Comparison of ENCODE assay signal across 17 cellular contexts in the genomic region with DNA sequence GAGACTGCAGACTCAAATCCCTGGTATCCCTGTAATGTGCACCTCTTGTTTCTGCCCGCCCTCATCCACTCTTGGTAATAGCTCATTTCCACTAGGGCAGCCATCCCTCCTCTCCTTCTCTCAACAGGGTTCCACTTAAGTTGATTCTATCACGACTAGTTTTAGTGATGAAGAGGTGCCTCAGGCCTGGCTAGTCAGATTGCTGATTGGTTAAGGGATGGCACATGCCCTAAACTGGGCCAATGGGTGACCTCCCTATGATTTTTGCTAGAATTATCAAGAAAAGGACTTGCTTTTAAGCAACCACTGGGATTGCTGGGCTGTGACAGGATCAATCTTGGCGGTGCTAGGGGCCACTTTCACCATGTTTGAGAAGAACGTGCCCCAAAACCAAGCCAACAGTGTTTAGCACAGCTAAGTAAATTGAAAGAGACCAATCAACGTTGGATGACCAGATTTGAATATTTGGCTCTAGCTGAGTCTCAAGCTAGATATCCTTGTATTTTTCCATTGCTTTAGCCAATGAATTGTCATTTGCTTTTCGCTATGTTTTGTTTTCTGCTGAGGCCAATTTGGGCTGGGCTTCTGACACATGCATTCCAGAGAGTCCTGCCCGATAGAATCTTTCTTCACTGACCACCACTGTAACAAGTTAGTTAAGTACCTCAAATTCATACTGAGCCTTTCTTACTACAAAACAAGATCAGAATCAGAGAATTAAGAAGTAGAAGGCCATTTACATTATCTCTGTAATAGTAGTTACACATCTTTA.
A peak's percentile ranks its signal among the peaks of the same experiment; 100 is the strongest.
DNase-seq lines count a peak whose midpoint lies in the region; ATAC-seq and TF ChIP-seq lines count a peak whose summit lies in the region.
"Had no signal": no experiment of that assay in that cellular context is flagged by ENCODE, and none has a peak within 500 bp of the region (broad histone marks: within the 10 kb centered on the region; RNA-seq: fewer than 3 reads in every experiment).

No MANE protein-coding gene starts in this region.

- H3K4ac ChIP-seq in trophoblast cell (ENCODE audit: low read depth, low read length), result no peak overlapping the region

- ATAC-seq in HG03159 (IDR thresholded peaks at IDR 0.05; ENCODE audit: unreplicated experiment), result no peak

- H2BK120ac ChIP-seq in trophoblast cell (ENCODE audit: insufficient read depth, low read length, poor library complexity), result no peak overlapping the region

- H3K14ac ChIP-seq in trophoblast cell (ENCODE audit: low read length), result no peak overlapping the region

- H4K12ac ChIP-seq in trophoblast cell (ENCODE audit: low read depth, low read length), result no peak overlapping the region

- H3K4me2 ChIP-seq in trophoblast cell (ENCODE audit: low read length), result no peak overlapping the region

- WGBS in adrenal gland, 4 donors, result 52 to 59% (median 53%) methylated on average over 7 of the region's 7 CpGs
- WGBS in trophoblast cell (ENCODE audit: extremely low coverage, insufficient coverage, insufficient read length), result no CpG with 5 or more reads among the region's 7 CpGs

- H3K27ac ChIP-seq in adrenal gland (peak overlapping the region; percentile 5 to 90 (median 77)), trophoblast cell (ENCODE audit: low read depth, low read length) (no peak overlapping the region)
- H3K27ac ChIP-seq: parathyroid adenoma had no signal

- H2BK5ac ChIP-seq in trophoblast cell (ENCODE audit: low read depth, low read length, poor library complexity), result no peak overlapping the region

- H2AK5ac ChIP-seq in trophoblast cell (ENCODE audit: low read length), result no peak overlapping the region

- H3K27me3 ChIP-seq in adrenal gland, result no peaks in the 10 kb centered on the region
- no peaks in the 10 kb centered on the region for H3K27me3 ChIP-seq in trophoblast cell (ENCODE audit: insufficient read depth, low read length)

- peak; percentile 84 for DNase-seq in GM03348 (ENCODE audit: low spot score)
- DNase-seq in adrenal gland, result peak in 6 of 7 donors; percentile 58 to 77 (median 65)
- peak; percentile 92 for DNase-seq in fibroblast of the aortic adventitia (ENCODE audit: low read depth)
- peak; percentile 10 to 74 for DNase-seq in trophoblast cell
- no peak for DNase-seq in GM13977 (ENCODE audit: low spot score)
- DNase-seq in mucosa of gallbladder (ENCODE audit: low spot score), result no peak
- DNase-seq in NCI-H510A (lab: John Stamatoyannopoulos, UW), result no peak
- DNase-seq: activated CD4-positive, alpha-beta T cell treated with anti-CD3 and anti-CD28 coated beads for 48 hours; activated T-cell treated with anti-CD3 and anti-CD28 coated beads, Interleukin-2, amount 50 U/mL, for 24 hours; GF-D8; hippocampal formation; MV-4-11; stimulated activated CD4-positive, alpha-beta T cell treated with anti-CD3 and anti-CD28 coated beads, Interleukin-1b, Interleukin-23, amount 100 ng/mL, for 48 hours; T-helper 1 cell had no signal

- TF ChIP-seq CTCF in adrenal gland (IDR thresholded peaks at IDR 0.05) (no peak), fibroblast of the aortic adventitia (IDR thresholded peaks at IDR 0.05; ENCODE audit: insufficient read depth, low read length) (no peak), GM13977 (IDR thresholded peaks at IDR 0.05; ENCODE audit: extremely low read depth, insufficient read depth, missing control alignments) (no peak)

- H3K4me3 ChIP-seq in adrenal gland, result no peak overlapping the region
- H3K4me3 ChIP-seq in fibroblast of the aortic adventitia (ENCODE audit: low read depth, low read length), result no peak overlapping the region
- H3K4me3 ChIP-seq in trophoblast cell (ENCODE audit: low read depth, low read length), result no peak overlapping the region
- H3K4me3 ChIP-seq: HAP-1 had no signal

- no peak overlapping the region for H4K8ac ChIP-seq in trophoblast cell (ENCODE audit: low read depth, low read length)

- H3K9me3 ChIP-seq in adrenal gland (replicated peaks in 1 of 3) (no peaks in the 10 kb centered on the region), trophoblast cell (ENCODE audit: insufficient read depth, low read depth, low read length) (no peaks in the 10 kb centered on the region)
- H3K9me3 ChIP-seq: HAP-1 had no signal

- no peaks in the 10 kb centered on the region for H3K79me2 ChIP-seq in trophoblast cell (ENCODE audit: control insufficient read depth, insufficient read depth, low read length, poor library complexity)
- H3K79me2 ChIP-seq: parathyroid adenoma had no signal

- peaks cover 36 to 41% of the 10 kb centered on the region in 2 donors for H3K4me1 ChIP-seq in adrenal gland (replicated peaks in 1 of 2)
- peaks cover 8 to 18% of the 10 kb centered on the region in 2 experiments for H3K4me1 ChIP-seq in trophoblast cell (ENCODE audit: control insufficient read depth in 1 of 2, insufficient read depth in 2 of 2, low read length in 2 of 2)
- H3K4me1 ChIP-seq: parathyroid adenoma had no signal

- H3K23ac ChIP-seq in trophoblast cell (ENCODE audit: low read length), result no peak overlapping the region

- in situ Hi-C loops in GM13977 (cut with MboI; ENCODE audit: low pct_unique_long_range_greater_than_20kb, low sequenced_read_pairs, unreplicated experiment), result no loop called here

- intact Hi-C loops in adrenal gland (cut with DNase I), result no loop called here

- H3K9ac ChIP-seq in trophoblast cell (ENCODE audit: low read length), result no peak overlapping the region
- H3K9ac ChIP-seq: parathyroid adenoma had no signal

- no peaks in the 10 kb centered on the region for H3K79me1 ChIP-seq in trophoblast cell (ENCODE audit: low read length)

- peak in 1 of 2 donors; percentile 12 for TF ChIP-seq POLR2A in adrenal gland (IDR thresholded peaks at IDR 0.05)

- H2BK12ac ChIP-seq in trophoblast cell (ENCODE audit: low read length), result no peak overlapping the region

- H3K36me3 ChIP-seq in adrenal gland (replicated peaks in 1 of 2) (no peaks in the 10 kb centered on the region), trophoblast cell (ENCODE audit: control insufficient read depth in 1 of 2, insufficient read depth in 2 of 2, low read length in 2 of 2) (peaks cover 2% of the 10 kb centered on the region in 2 experiments)
- H3K36me3 ChIP-seq: HAP-1 had no signal

- no peak overlapping the region for H2AFZ ChIP-seq in trophoblast cell (ENCODE audit: insufficient read depth, low read length, poor library complexity)
- H2AFZ ChIP-seq: parathyroid adenoma had no signal

- H4K91ac ChIP-seq in trophoblast cell (ENCODE audit: low read depth, low read length), result no peak overlapping the region

- no peak overlapping the region for H3K18ac ChIP-seq in trophoblast cell (ENCODE audit: low read length)

Comparison
In these comparisons a context has a peak if more than half of its experiments do, and no peak if none do; other contexts are left out.
1. DNase-seq: peak in GM03348 (single experiment), adrenal gland (6 of 7), fibroblast of the aortic adventitia (single experiment) and trophoblast cell (2 of 2); none in GM13977 (single experiment), mucosa of gallbladder (single experiment) and NCI-H510A (single experiment).